Comparison of ENCODE assay signal across 40 cellular contexts in the genomic region with DNA sequence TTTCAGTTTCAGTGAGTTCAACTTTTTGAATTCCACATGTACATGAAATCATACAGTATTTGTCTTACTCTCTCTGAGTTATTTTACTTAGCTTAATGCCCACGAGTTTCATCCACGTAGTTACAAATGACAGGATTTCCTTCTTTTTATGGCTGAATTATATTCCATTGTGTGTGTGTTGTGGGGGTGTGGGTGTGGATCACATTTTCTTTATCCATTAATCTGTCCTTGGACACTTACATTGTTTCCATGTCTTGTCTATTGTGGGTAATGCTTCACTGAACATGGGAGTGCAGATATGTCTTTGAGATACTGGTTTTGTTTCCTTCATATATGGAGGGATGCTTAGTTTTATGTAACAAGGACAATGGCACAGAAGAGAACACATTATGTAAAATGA.
"Had no signal": no experiment of that assay in that cellular context is flagged by ENCODE, and none has a peak within 500 bp of the region (broad histone marks: within the 10 kb centered on the region; RNA-seq: fewer than 3 reads in every experiment).

No MANE protein-coding gene starts in this region.

- H3K27me3 Mint-ChIP-seq: activated naive CD4-positive, alpha-beta T cell treated with anti-CD3 and anti-CD28 coated beads, Interleukin-2, amount 10 ng/mL, durations not matched to agents 7 days and 5 days; activated naive CD4-positive, alpha-beta T cell treated with anti-CD3 and anti-CD28 coated beads, Interleukin-2, amount 50 U/mL, for 24 hours; activated naive CD8-positive, alpha-beta T cell; activated naive CD8-positive, alpha-beta T cell treated with anti-CD3 and anti-CD28 coated beads for 36 hours; activated naive CD8-positive, alpha-beta T cell treated with anti-CD3 and anti-CD28 coated beads, Interleukin-2, amount 10 ng/mL, durations not matched to agents 7 days and 5 days; activated naive CD8-positive, alpha-beta T cell treated with anti-CD3 and anti-CD28 coated beads, Interleukin-2, amount 50 U/mL, for 24 hours; activated T-cell treated with anti-CD3 and anti-CD28 coated beads, Interleukin-2, amount 50 U/mL, for 24 hours; activated T-helper 17 cell treated with anti-CD3 and anti-CD28 coated beads, Interleukin-2, amount 50 U/mL, for 72 hours; brain; central memory CD8-positive, alpha-beta T cell had no signal

- H3K36me3 ChIP-seq: adrenal gland, ascending aorta, brain microvascular endothelial cell, cardiac muscle cell had no signal

- DNase-seq: activated effector memory CD4-positive, alpha-beta T cell treated with anti-CD3 and anti-CD28 coated beads, Interleukin-2, amount 50 U/mL, for 16 hours; activated effector memory CD4-positive, alpha-beta T cell treated with Interleukin-2 at 50 U/mL for 16 hours; activated gamma-delta T cell; activated gamma-delta T cell treated with Interleukin-2 at 50 U/mL for 16 hours; activated naive CD4-positive, alpha-beta T cell; activated naive CD4-positive, alpha-beta T cell treated with anti-CD3 and anti-CD28 coated beads for 36 hours; activated naive CD4-positive, alpha-beta T cell treated with anti-CD3 and anti-CD28 coated beads, Interleukin-2, amount 10 ng/mL, durations not matched to agents 7 days and 5 days; activated naive CD4-positive, alpha-beta T cell treated with anti-CD3 and anti-CD28 coated beads, Interleukin-2, amount 50 U/mL, for 16 hours; activated naive CD4-positive, alpha-beta T cell treated with Interleukin-2 at 50 U/mL for 16 hours; activated naive CD8-positive, alpha-beta T cell treated with anti-CD3 and anti-CD28 coated beads for 36 hours; activated naive CD8-positive, alpha-beta T cell treated with anti-CD3 and anti-CD28 coated beads, Interleukin-2, amount 10 ng/mL, durations not matched to agents 7 days and 5 days; activated naive CD8-positive, alpha-beta T cell treated with anti-CD3 and anti-CD28 coated beads, Interleukin-2, amount 50 U/mL, for 24 hours; activated T-cell treated with anti-CD3 and anti-CD28 coated beads for 4 hours; activated T-cell treated with anti-CD3 and anti-CD28 coated beads, Interleukin-2, amount 50 U/mL, for 1 hour; activated T-cell treated with anti-CD3 and anti-CD28 coated beads, Interleukin-2, amount 50 U/mL, for 24 hours; activated T-cell treated with anti-CD3 and anti-CD28 coated beads, Interleukin-2, amount 50 U/mL, for 4 hours; activated T-cell treated with anti-CD3 and anti-CD28 coated beads, Interleukin-2, amount 50 U/mL, for 48 hours; activated T-cell treated with anti-CD3 and anti-CD28 coated beads, Interleukin-2, amount 50 U/mL, for 72 hours; adrenal gland; amniotic stem cell; amygdala; anterior cingulate cortex; aorta; body of pancreas; brain microvascular endothelial cell; caudate nucleus; central memory CD4-positive, alpha-beta T cell; cerebellar nuclear complex had no signal

- H3K4me3 Mint-ChIP-seq: activated naive CD4-positive, alpha-beta T cell treated with anti-CD3 and anti-CD28 coated beads for 36 hours; activated naive CD4-positive, alpha-beta T cell treated with anti-CD3 and anti-CD28 coated beads, Interleukin-2, amount 10 ng/mL, durations not matched to agents 7 days and 5 days; activated naive CD4-positive, alpha-beta T cell treated with anti-CD3 and anti-CD28 coated beads, Interleukin-2, amount 50 U/mL, for 24 hours; activated naive CD8-positive, alpha-beta T cell; activated naive CD8-positive, alpha-beta T cell treated with anti-CD3 and anti-CD28 coated beads for 36 hours; activated naive CD8-positive, alpha-beta T cell treated with anti-CD3 and anti-CD28 coated beads, Interleukin-2, amount 10 ng/mL, durations not matched to agents 7 days and 5 days; activated naive CD8-positive, alpha-beta T cell treated with anti-CD3 and anti-CD28 coated beads, Interleukin-2, amount 50 U/mL, for 24 hours; activated T-cell treated with anti-CD3 and anti-CD28 coated beads, Interleukin-2, amount 50 U/mL, for 24 hours; activated T-cell treated with anti-CD3 and anti-CD28 coated beads, Interleukin-2, amount 50 U/mL, for 4 hours; activated T-cell treated with anti-CD3 and anti-CD28 coated beads, Interleukin-2, amount 50 U/mL, for 72 hours; activated T-helper 1 cell treated with anti-CD3 and anti-CD28 coated beads, Interleukin-12 subunit alpha, Interleukin-12 subunit beta, Interleukin-2, Interleukin-4 antibody, amounts not matched to agents 30 ng/mL and 10 ng/mL and 1 ng/mL, durations not matched to agents 14 hours and 24 hours and 36 hours; activated T-helper 17 cell treated with anti-CD3 and anti-CD28 coated beads, Interleukin-2, amount 50 U/mL, for 72 hours; brain; central memory CD8-positive, alpha-beta T cell had no signal

- H3K9me3 Mint-ChIP-seq: activated naive CD8-positive, alpha-beta T cell treated with anti-CD3 and anti-CD28 coated beads, Interleukin-2, amount 50 U/mL, for 24 hours; activated T-helper 2 cell treated with anti-CD3 and anti-CD28 coated beads, Interferon-gamma antibody, Interleukin-2, Interleukin-4, amounts not matched to agents 10 μg/mL and 5 μg/mL and 100 μg/mL, durations not matched to agents 14 hours and 24 hours and 36 hours had no signal

- ATAC-seq: activated naive CD4-positive, alpha-beta T cell treated with anti-CD3 and anti-CD28 coated beads, Interleukin-2, amount 50 U/mL, for 72 hours; activated naive CD8-positive, alpha-beta T cell treated with anti-CD3 and anti-CD28 coated beads, Interleukin-2, amount 50 U/mL, for 24 hours; activated T-cell treated with anti-CD3 and anti-CD28 coated beads, Interleukin-2, amount 50 U/mL, for 4 hours; activated T-cell treated with anti-CD3 and anti-CD28 coated beads, Interleukin-2, amount 50 U/mL, for 72 hours; activated T-helper 17 cell treated with anti-CD3 and anti-CD28 coated beads, Interleukin-2, amount 50 U/mL, for 72 hours; body of pancreas had no signal

- H3K4me1 ChIP-seq: adrenal gland, ascending aorta, body of pancreas had no signal

- FAIRE-seq: astrocyte, bronchial epithelial cell had no signal

- H3K4me1 Mint-ChIP-seq: activated naive CD4-positive, alpha-beta T cell treated with anti-CD3 and anti-CD28 coated beads, Interleukin-2, amount 10 ng/mL, durations not matched to agents 7 days and 5 days; activated naive CD4-positive, alpha-beta T cell treated with anti-CD3 and anti-CD28 coated beads, Interleukin-2, amount 50 U/mL, for 24 hours; activated naive CD8-positive, alpha-beta T cell treated with anti-CD3 and anti-CD28 coated beads for 36 hours; activated naive CD8-positive, alpha-beta T cell treated with anti-CD3 and anti-CD28 coated beads, Interleukin-2, amount 10 ng/mL, durations not matched to agents 7 days and 5 days; activated naive CD8-positive, alpha-beta T cell treated with anti-CD3 and anti-CD28 coated beads, Interleukin-2, amount 50 U/mL, for 24 hours; activated T-helper 17 cell treated with anti-CD3 and anti-CD28 coated beads, Interleukin-2, amount 50 U/mL, for 72 hours; brain; central memory CD8-positive, alpha-beta T cell had no signal

- H3K27ac ChIP-seq: adrenal gland, ascending aorta, body of pancreas, brain microvascular endothelial cell, cardiac muscle cell had no signal

- H3K4me3 ChIP-seq: adrenal gland, ascending aorta, body of pancreas, cardiac muscle cell had no signal

- H3K9me3 ChIP-seq: adrenal gland had no signal

- H3K27ac Mint-ChIP-seq: activated naive CD4-positive, alpha-beta T cell treated with anti-CD3 and anti-CD28 coated beads for 36 hours; activated naive CD4-positive, alpha-beta T cell treated with anti-CD3 and anti-CD28 coated beads, Interleukin-2, amount 10 ng/mL, durations not matched to agents 7 days and 5 days; activated naive CD4-positive, alpha-beta T cell treated with anti-CD3 and anti-CD28 coated beads, Interleukin-2, amount 50 U/mL, for 24 hours; activated naive CD4-positive, alpha-beta T cell treated with anti-CD3 and anti-CD28 coated beads, Interleukin-2, amount 50 U/mL, for 72 hours; activated naive CD8-positive, alpha-beta T cell; activated naive CD8-positive, alpha-beta T cell treated with anti-CD3 and anti-CD28 coated beads for 36 hours; activated naive CD8-positive, alpha-beta T cell treated with anti-CD3 and anti-CD28 coated beads, Interleukin-2, amount 10 ng/mL, durations not matched to agents 7 days and 5 days; activated naive CD8-positive, alpha-beta T cell treated with anti-CD3 and anti-CD28 coated beads, Interleukin-2, amount 50 U/mL, for 24 hours; activated T-cell treated with anti-CD3 and anti-CD28 coated beads, Interleukin-2, amount 50 U/mL, for 24 hours; activated T-cell treated with anti-CD3 and anti-CD28 coated beads, Interleukin-2, amount 50 U/mL, for 72 hours; activated T-helper 1 cell treated with anti-CD3 and anti-CD28 coated beads, Interleukin-12 subunit alpha, Interleukin-12 subunit beta, Interleukin-2, Interleukin-4 antibody, amounts not matched to agents 30 ng/mL and 10 ng/mL and 1 ng/mL, durations not matched to agents 14 hours and 24 hours and 36 hours; activated T-helper 17 cell treated with anti-CD3 and anti-CD28 coated beads, Interleukin-2, amount 50 U/mL, for 72 hours; activated T-helper 2 cell treated with anti-CD3 and anti-CD28 coated beads, Interferon-gamma antibody, Interleukin-2, Interleukin-4, amounts not matched to agents 10 μg/mL and 5 μg/mL and 100 μg/mL, durations not matched to agents 14 hours and 24 hours and 36 hours; brain had no signal

- H3K27me3 ChIP-seq: adrenal gland, ascending aorta, body of pancreas, brain microvascular endothelial cell, cardiac muscle cell had no signal

- H3K36me3 Mint-ChIP-seq: activated naive CD4-positive, alpha-beta T cell treated with anti-CD3 and anti-CD28 coated beads, Interleukin-2, amount 10 ng/mL, durations not matched to agents 7 days and 5 days; activated naive CD4-positive, alpha-beta T cell treated with anti-CD3 and anti-CD28 coated beads, Interleukin-2, amount 50 U/mL, for 24 hours; activated naive CD8-positive, alpha-beta T cell; activated naive CD8-positive, alpha-beta T cell treated with anti-CD3 and anti-CD28 coated beads for 36 hours; activated naive CD8-positive, alpha-beta T cell treated with anti-CD3 and anti-CD28 coated beads, Interleukin-2, amount 10 ng/mL, durations not matched to agents 7 days and 5 days; brain had no signal
